In genomic region chr1:226940029-226940805, GRCh38 we compare ENCODE assay signal across 8 cellular contexts. TPM values are rescaled to one million over a fixed set of nuclear protein-coding genes. Genes with fewer than 3 reads are reported as not detected.
DNase-seq lines count a peak whose midpoint lies in the region; ATAC-seq and TF ChIP-seq lines count a peak whose summit lies in the region.

Gene COQ8A, plus strand, starts transcription at chr1:226940294. Its CDS starts 21,092 bp downstream, at chr1:226961386.

- peaks cover 5% of the 10 kb centered on the region for H3K4me1 ChIP-seq in foreskin keratinocyte
- peaks cover 57 to 62% (median 60%) of the 10 kb centered on the region in 4 donors for H3K4me1 ChIP-seq in stomach

- no peak for TF ChIP-seq EP300 in stomach (IDR thresholded peaks at IDR 0.05)

- intact Hi-C loops in stomach (cut with DNase I; ENCODE audit: low total_unique reads): no loop called here

- H3K27me3 ChIP-seq in foreskin keratinocyte: no peaks in the 10 kb centered on the region
- H3K27me3 ChIP-seq in stomach: no peaks in the 10 kb centered on the region

- peak; percentile 100 for DNase-seq in G401 (ENCODE audit: low spot score)
- DNase-seq in HFFc6: peak; percentile 99
- peak; percentile 100 for DNase-seq in NAMALWA (ENCODE audit: low spot score)
- DNase-seq in SK-N-DZ (ENCODE audit: low spot score): peak; percentile 99
- peak; percentile 99 for DNase-seq in activated naive CD4-positive, alpha-beta T cell treated with Interleukin-2 at 50 U/mL for 16 hours
- peak; percentile 97 to 98 for DNase-seq in foreskin keratinocyte
- DNase-seq in neural crest cell (ENCODE audit: low read depth, low spot score): peak; percentile 97
- DNase-seq in stomach: peak; percentile 99

- H3K4me3 Mint-ChIP-seq in HFFc6 (peak within 1 kb of the TSS; percentile 89), neural crest cell (peak within 1 kb of the TSS; percentile 86)

- H3K27ac ChIP-seq in foreskin keratinocyte (peak within 1 kb of the TSS; percentile 50), stomach (peak within 1 kb of the TSS; percentile 91 to 99 (median 99))

- H3K4me3 ChIP-seq in stomach: peak within 1 kb of the TSS; percentile 88 to 93 (median 92)

- TF ChIP-seq CTCF in HFFc6 (IDR thresholded peaks at IDR 0.05) (no peak), foreskin keratinocyte (conservative IDR thresholded peaks at IDR 0.05) (no peak), neural crest cell (conservative IDR thresholded peaks at IDR 0.05) (no peak), stomach (IDR thresholded peaks at IDR 0.05) (no peak)

- H3K4me1 Mint-ChIP-seq in HFFc6 (ENCODE audit: low read depth): peaks cover 31% of the 10 kb centered on the region
- peaks cover 24% of the 10 kb centered on the region for H3K4me1 Mint-ChIP-seq in neural crest cell

- H3K27me3 Mint-ChIP-seq in HFFc6 (ENCODE audit: insufficient read depth): no peaks in the 10 kb centered on the region; the same call in none of the 2 replicates
- no peaks in the 10 kb centered on the region for H3K27me3 Mint-ChIP-seq in neural crest cell (ENCODE audit: low read depth)

- WGBS in stomach, 5 donors: 0 to 1% (median 0%) methylated on average over 45 to 73 of the region's 73 CpGs

- H3K9me3 Mint-ChIP-seq in HFFc6 (no peaks in the 10 kb centered on the region), neural crest cell (peaks cover 4% of the 10 kb centered on the region)

- no peaks in the 10 kb centered on the region; the same call in 1 of the 2 replicates for H3K36me3 Mint-ChIP-seq in HFFc6 (ENCODE audit: low read depth)
- peaks cover 10% of the 10 kb centered on the region for H3K36me3 Mint-ChIP-seq in neural crest cell (ENCODE audit: low read depth)

- TF ChIP-seq POLR2A in stomach (IDR thresholded peaks at IDR 0.05): no peak

- peak within 1 kb of the TSS; percentile 96 for H3K27ac Mint-ChIP-seq in HFFc6
- H3K27ac Mint-ChIP-seq in neural crest cell (ENCODE audit: unreplicated experiment): peak within 1 kb of the TSS; percentile 94

- ATAC-seq in foreskin keratinocyte: peak; percentile 97

- peaks cover 0 to 4% (median 1%) of the 10 kb centered on the region in 4 donors for H3K9me3 ChIP-seq in stomach

- no peaks in the 10 kb centered on the region for H3K36me3 ChIP-seq in stomach

- in situ Hi-C loops in G401 (cut with HindIII; ENCODE audit: low sequenced_read_pairs): no loop called here

RNA-seq across cellular contexts. Expression of gene COQ8A, which starts in this region (rescaled TPM):
- total RNA-seq in G401 (2014; rRNA removed; shearing (Covaris generic)): 31.7 and 33.5 TPM in 2 replicates
- 1 to 10 TPM; 4.1 to 8.1 (median 4.9) TPM for total RNA-seq in HFFc6 (2021; fragmentation: NEBNext Ultra II Directional; extraction: Animal tissue kit (Norgen Biotek cat#: 25700))
- 60.8 and 67.7 TPM in 2 replicates for polyA plus RNA-seq in SK-N-DZ (2014; cell fraction: cytosol; rRNA removed)
- 104 and 106 TPM in 2 replicates for polyA plus RNA-seq in SK-N-DZ (2014; cell fraction: nucleus; rRNA removed)
- total RNA-seq in foreskin keratinocyte (4.0 and 4.5 TPM in 2 replicates), neural crest cell (8.2 and 9.5 TPM in 2 replicates), stomach (100 to 1,000 TPM in 2 of 5 donors, 10 to 100 TPM in 3; 26.4 to 384 (median 91.7) TPM)
- polyA plus RNA-seq in foreskin keratinocyte (3.6 and 4.6 TPM in 2 replicates), stomach (10 to 100 TPM; 51.6 to 66.4 (median 61.9) TPM)

Comparison
In these comparisons a context has a peak if more than half of its experiments do, and no peak if none do; other contexts are left out.
1. Peak in every context shown above with its lines: DNase-seq, ATAC-seq, H3K4me3 ChIP-seq and H3K27ac ChIP-seq.